12 cellular contexts compared by ENCODE assay signal in the genomic region with DNA sequence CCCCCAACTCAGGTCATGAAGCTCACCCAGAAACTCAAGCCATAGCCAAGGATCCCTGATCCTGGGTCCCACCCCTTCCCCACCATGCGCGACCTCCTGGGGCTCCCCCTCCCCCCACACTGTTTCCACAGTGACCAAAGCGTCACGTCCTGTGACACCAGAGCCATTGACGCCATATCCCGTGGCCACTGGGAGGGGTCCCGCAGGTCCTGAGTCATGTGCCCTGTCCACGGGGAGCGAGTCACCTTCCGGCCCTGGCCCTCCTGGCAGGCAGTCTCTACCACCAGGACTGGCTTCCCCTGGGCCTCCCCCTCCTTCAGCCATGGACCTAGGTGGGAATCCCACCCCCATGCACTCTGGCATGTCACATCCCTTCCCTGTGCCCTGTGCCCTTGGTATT. TPM values are rescaled to one million over a fixed set of nuclear protein-coding genes. Genes with fewer than 3 reads are reported as not detected.
DNase-seq lines count a peak whose midpoint lies in the region; ATAC-seq, FAIRE-seq and TF ChIP-seq lines count a peak whose summit lies in the region.
"Had no signal": no experiment of that assay in that cellular context is flagged by ENCODE, and none has a peak within 500 bp of the region (broad histone marks: within the 10 kb centered on the region; RNA-seq: fewer than 3 reads in every experiment).

No MANE protein-coding gene starts in this region.

- H3K4me3 Mint-ChIP-seq in astrocyte (ENCODE audit: unreplicated experiment): no peak overlapping the region
- no peak overlapping the region for H3K4me3 Mint-ChIP-seq in chondrocyte (ENCODE audit: unreplicated experiment)
- H3K4me3 Mint-ChIP-seq: activated CD4-positive, alpha-beta T cell treated with anti-CD3 and anti-CD28 coated beads, Interleukin-2, amount 10 ng/mL, durations not matched to agents 24 days and 14 days had no signal

- no peak for TF ChIP-seq CTCF in astrocyte (IDR thresholded peaks at IDR 0.05; ENCODE audit: insufficient read depth, low read depth, low read length)
- TF ChIP-seq CTCF in spleen (IDR thresholded peaks at IDR 0.05 in 8 of 11, conservative IDR thresholded peaks at IDR 0.05 in 3 of 11): no peak
- TF ChIP-seq CTCF in chondrocyte (IDR thresholded peaks at IDR 0.05): no peak

- no peak overlapping the region for H3K27ac Mint-ChIP-seq in astrocyte (ENCODE audit: unreplicated experiment)
- H3K27ac Mint-ChIP-seq in chondrocyte (ENCODE audit: unreplicated experiment): no peak overlapping the region
- H3K27ac Mint-ChIP-seq: activated CD4-positive, alpha-beta T cell treated with anti-CD3 and anti-CD28 coated beads, Interleukin-2, amount 10 ng/mL, durations not matched to agents 24 days and 14 days had no signal

- H3K36me3 ChIP-seq in astrocyte (ENCODE audit: insufficient read depth, low read length) (no peaks in the 10 kb centered on the region), spleen (peaks cover 0 to 19% (median 2%) of the 10 kb centered on the region in 6 donors)

- no peaks in the 10 kb centered on the region for H4K20me1 ChIP-seq in astrocyte (ENCODE audit: insufficient read depth, low read length)

- peak; percentile 74 for DNase-seq in HCEC 1CT
- DNase-seq in astrocyte (ENCODE audit: low read depth): peak; percentile 61
- peak; percentile 66 for DNase-seq in left ventricle myocardium superior
- DNase-seq in spleen: peak; percentile 87
- DNase-seq in NCI-H2029 (lab: John Stamatoyannopoulos, UW): no peak
- no peak for DNase-seq in NCI-H2227 treated with DMSO at 0.1 percent for 48 hours (lab: John Stamatoyannopoulos, UW)
- DNase-seq in chondrocyte (ENCODE audit: low spot score): no peak
- DNase-seq in cerebellum (ENCODE audit: low spot score): no peak
- DNase-seq: activated CD4-positive, alpha-beta T cell treated with anti-CD3 and anti-CD28 coated beads, Interleukin-2, amount 10 ng/mL, durations not matched to agents 24 days and 14 days; stimulated activated CD4-positive, alpha-beta T cell treated with anti-CD3 and anti-CD28 coated beads, Interleukin-4, amount 100 ng/mL, for 24 hours had no signal

- no peak overlapping the region for H2AFZ ChIP-seq in astrocyte (ENCODE audit: low read depth, low read length)

- H3K27me3 ChIP-seq in astrocyte (ENCODE audit: insufficient read depth, low read length) (no peaks in the 10 kb centered on the region), spleen (replicated peaks in 1 of 7) (no peaks in the 10 kb centered on the region)

- H3K27me3 Mint-ChIP-seq in astrocyte (ENCODE audit: low read depth, unreplicated experiment) (peaks cover 6% of the 10 kb centered on the region), chondrocyte (ENCODE audit: low read depth) (no peaks in the 10 kb centered on the region)
- H3K27me3 Mint-ChIP-seq: activated CD4-positive, alpha-beta T cell treated with anti-CD3 and anti-CD28 coated beads, Interleukin-2, amount 10 ng/mL, durations not matched to agents 24 days and 14 days had no signal

- TF ChIP-seq POLR2A in spleen (IDR thresholded peaks at IDR 0.05): no peak

- H3K4me1 ChIP-seq in astrocyte (ENCODE audit: insufficient read depth, low read length): peaks cover 35% of the 10 kb centered on the region
- H3K4me1 ChIP-seq in spleen: peaks cover 16 to 100% (median 68%) of the 10 kb centered on the region in 6 donors

- H3K9me3 ChIP-seq in astrocyte (ENCODE audit: insufficient read depth, low read depth, low read length) (no peaks in the 10 kb centered on the region), spleen (no peaks in the 10 kb centered on the region)

- H3K4me3 ChIP-seq in astrocyte (ENCODE audit: insufficient read depth, low read depth, low read length) (no peak overlapping the region), spleen (peak overlapping the region in 1 of 8 donors; percentile 7)

- peaks cover 8% of the 10 kb centered on the region for H3K4me1 Mint-ChIP-seq in astrocyte (ENCODE audit: low read depth, unreplicated experiment)
- peaks cover 27% of the 10 kb centered on the region for H3K4me1 Mint-ChIP-seq in chondrocyte (ENCODE audit: low read depth)

- H3K4me2 ChIP-seq in astrocyte (ENCODE audit: low read length): no peak overlapping the region

- H3K36me3 Mint-ChIP-seq in astrocyte (ENCODE audit: low read depth, unreplicated experiment): peaks cover 2% of the 10 kb centered on the region
- H3K36me3 Mint-ChIP-seq in chondrocyte (ENCODE audit: low read depth): peaks cover 2% of the 10 kb centered on the region

- H3K79me2 ChIP-seq in astrocyte (ENCODE audit: insufficient read depth, low read length): no peaks in the 10 kb centered on the region

- ATAC-seq in left ventricle myocardium superior: peak; percentile 13

- H3K9me3 Mint-ChIP-seq in astrocyte (ENCODE audit: unreplicated experiment): no peaks in the 10 kb centered on the region
- H3K9me3 Mint-ChIP-seq in chondrocyte (ENCODE audit: low read depth): no peaks in the 10 kb centered on the region
- H3K9me3 Mint-ChIP-seq: activated CD4-positive, alpha-beta T cell treated with anti-CD3 and anti-CD28 coated beads, Interleukin-2, amount 10 ng/mL, durations not matched to agents 24 days and 14 days had no signal

- 47 to 85% (median 57%) methylated on average over 7 to 10 of the region's 10 CpGs for WGBS in spleen, 5 donors

- H3K27ac ChIP-seq in astrocyte (ENCODE audit: low read depth, low read length) (peak overlapping the region; percentile 28), spleen (peak overlapping the region; percentile 27 to 82 (median 74))

- no peak for FAIRE-seq in astrocyte (lab: Jason Lieb, UNC)

- intact Hi-C loops in left ventricle myocardium superior (cut with micrococcal nuclease): loop anchor here (1.0 kb wide), 1 partner anchor 16 kb away; no protein-coding TSS in a partner anchor
- intact Hi-C loops in spleen (cut with DNase I; ENCODE audit: low total_unique reads): no loop called here

- H3K9ac ChIP-seq in astrocyte (ENCODE audit: low read length): no peak overlapping the region

RNA-seq across cellular contexts. Expression of gene SEMA3F, which starts 15.6 kb away (rescaled TPM):
- total RNA-seq in astrocyte: 5.1 and 6.6 TPM in 2 replicates
- total RNA-seq in left ventricle myocardium superior: 11.4 TPM
- total RNA-seq in spleen: 100 to 1,000 TPM in 3 of 7 donors, 10 to 100 TPM in 4; 56.1 to 205 (median 98.8) TPM
- 10 to 100 TPM; 16.9 to 34.2 (median 31.7) TPM for polyA plus RNA-seq in spleen
- total RNA-seq in chondrocyte: 18.7 to 37.5 TPM (median 36.7 TPM) in 3 replicates
- 8.2 TPM for total RNA-seq in cerebellum

RNA-seq across cellular contexts. Expression of gene GNAT1, which starts 20.7 kb away (rescaled TPM):
- not detected in 2 replicates for total RNA-seq in astrocyte
- total RNA-seq in left ventricle myocardium superior: not detected
- total RNA-seq in spleen: under 1 TPM in 2 of 7 donors, not detected in 5; 0.18 to 0.44 TPM
- polyA plus RNA-seq in spleen: under 1 TPM in 1 of 3 donors, not detected in 2; 0.05 TPM
- total RNA-seq in chondrocyte: not detected in 3 replicates
- not detected for total RNA-seq in cerebellum
- total RNA-seq: activated CD4-positive, alpha-beta T cell treated with anti-CD3 and anti-CD28 coated beads, Interleukin-2, amount 10 ng/mL, durations not matched to agents 24 days and 14 days; bronchial epithelial cell had no signal

RNA-seq across cellular contexts. Expression of gene SLC38A3, which starts 34.4 kb away (rescaled TPM):
- total RNA-seq in astrocyte: 0.68 and 1.9 TPM in 2 replicates
- 10.4 TPM for total RNA-seq in left ventricle myocardium superior
- not detected for total RNA-seq in spleen
- polyA plus RNA-seq in spleen: under 1 TPM in 2 of 3 donors, not detected in 1; 0.02 to 0.07 TPM
- 1.00 to 1.9 TPM (median 1.2 TPM) in 3 replicates for total RNA-seq in chondrocyte
- 6.2 TPM for total RNA-seq in cerebellum
- total RNA-seq: activated CD4-positive, alpha-beta T cell treated with anti-CD3 and anti-CD28 coated beads, Interleukin-2, amount 10 ng/mL, durations not matched to agents 24 days and 14 days; bronchial epithelial cell had no signal
- polyA plus RNA-seq: keratinocyte had no signal

Comparison
In these comparisons a context has a peak if more than half of its experiments do, and no peak if none do; other contexts are left out.
1. DNase-seq: peak in HCEC 1CT (single experiment), astrocyte (single experiment), left ventricle myocardium superior (single experiment) and spleen (single experiment); none in NCI-H2029 (single experiment), NCI-H2227 treated with DMSO at 0.1 percent for 48 hours (single experiment), chondrocyte (single experiment) and cerebellum (single experiment).